In the genomic region with DNA sequence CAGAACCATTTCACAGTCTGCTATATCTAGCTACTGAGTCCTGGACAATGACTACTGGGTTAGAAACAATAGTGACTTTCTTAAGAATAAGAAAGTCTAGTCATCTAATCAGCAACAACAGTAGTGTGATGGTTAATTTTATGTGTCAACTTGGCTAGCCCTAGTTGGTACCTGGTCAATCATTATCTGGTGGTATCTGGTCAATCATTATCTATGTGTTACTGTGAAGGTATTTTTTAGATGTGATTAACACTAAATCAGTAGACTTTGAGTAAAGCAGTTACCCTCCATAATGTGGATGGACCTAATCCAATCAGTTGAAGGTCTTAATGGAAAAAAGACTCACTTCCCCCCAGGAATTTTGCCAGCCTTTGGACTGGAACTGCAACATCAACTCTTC, we compare ENCODE assay signal across 17 cellular contexts.
DNase-seq lines count a peak whose midpoint lies in the region; ATAC-seq and TF ChIP-seq lines count a peak whose summit lies in the region.
"Had no signal": no experiment of that assay in that cellular context is flagged by ENCODE, and none has a peak within 500 bp of the region (broad histone marks: within the 10 kb centered on the region; RNA-seq: fewer than 3 reads in every experiment).

No MANE protein-coding gene starts in this region.

- POLR2A ChIA-PET in naive thymus-derived CD8-positive, alpha-beta T cell (lab: Charles Lee) = no interaction called here

- in situ Hi-C loops in Caki2 (cut with HindIII; ENCODE audit: low pct_unique_long_range_greater_than_20kb, low sequenced_read_pairs) = no loop called here

- H3K27me3 Mint-ChIP-seq in nephron (ENCODE audit: low read depth) = peaks cover 5% of the 10 kb centered on the region
- peaks cover 0 to 5% (median 3%) of the 10 kb centered on the region in 5 donors for H3K27me3 Mint-ChIP-seq in naive thymus-derived CD8-positive, alpha-beta T cell
- H3K27me3 Mint-ChIP-seq: CD8-positive, alpha-beta memory T cell had no signal

- peak; percentile 44 for DNase-seq in Caki2 (ENCODE audit: low read depth)
- peak; percentile 86 for DNase-seq in epithelial cell of proximal tubule (ENCODE audit: low read depth)
- DNase-seq in kidney glomerular epithelial cell (lab: John Stamatoyannopoulos, UW) = peak; percentile 69
- DNase-seq in naive thymus-derived CD8-positive, alpha-beta T cell = no peak
- DNase-seq in NCI-H2081 treated with DMSO at 0.1 percent for 48 hours (lab: John Stamatoyannopoulos, UW) = no peak
- DNase-seq: AML-193; Caco-2; CD8-positive, alpha-beta memory T cell; DMS53; GF-D8 had no signal

- no peak for TF ChIP-seq CTCF in epithelial cell of proximal tubule (conservative IDR thresholded peaks at IDR 0.05; ENCODE audit: low read depth, low read length)
- TF ChIP-seq CTCF in nephron (IDR thresholded peaks at IDR 0.05; ENCODE audit: unreplicated experiment in 3 of 3) = no peak

- peak overlapping the region; percentile 66 to 72 (median 67) for H3K27ac Mint-ChIP-seq in nephron
- no peak overlapping the region for H3K27ac Mint-ChIP-seq in naive thymus-derived CD8-positive, alpha-beta T cell

- H3K36me3 Mint-ChIP-seq in nephron (ENCODE audit: low read depth) = peaks cover 4% of the 10 kb centered on the region
- H3K36me3 Mint-ChIP-seq in naive thymus-derived CD8-positive, alpha-beta T cell = peaks cover 2 to 17% (median 13%) of the 10 kb centered on the region in 3 donors

- H3K4me3 Mint-ChIP-seq in nephron = no peak overlapping the region
- H3K4me3 Mint-ChIP-seq in naive thymus-derived CD8-positive, alpha-beta T cell = no peak overlapping the region
- H3K4me3 Mint-ChIP-seq: CD8-positive, alpha-beta memory T cell had no signal

- peaks cover 20% of the 10 kb centered on the region for H3K4me1 Mint-ChIP-seq in nephron
- H3K4me1 Mint-ChIP-seq in naive thymus-derived CD8-positive, alpha-beta T cell = no peaks in the 10 kb centered on the region
- H3K4me1 Mint-ChIP-seq: CD8-positive, alpha-beta memory T cell had no signal

- H3K4me3 ChIP-seq in epithelial cell of proximal tubule (ENCODE audit: low read depth, low read length) = no peak overlapping the region
- H3K4me3 ChIP-seq: BLaER1, GM23248 had no signal

- ATAC-seq in naive thymus-derived CD8-positive, alpha-beta T cell = no peak
- ATAC-seq in HG03342 (IDR thresholded peaks at IDR 0.05; ENCODE audit: unreplicated experiment) (no peak), GM18873 (IDR thresholded peaks at IDR 0.05; ENCODE audit: low FRiP score, unreplicated experiment) (no peak)
- ATAC-seq: HCT116, HepG2 had no signal

- peaks cover 13% of the 10 kb centered on the region for H3K9me3 Mint-ChIP-seq in nephron
- peaks cover 0 to 23% (median 11%) of the 10 kb centered on the region in 9 donors for H3K9me3 Mint-ChIP-seq in naive thymus-derived CD8-positive, alpha-beta T cell

Comparison
In these comparisons a context has a peak if more than half of its experiments do, and no peak if none do; other contexts are left out.
1. DNase-seq: peak in Caki2 (single experiment), epithelial cell of proximal tubule (single experiment) and kidney glomerular epithelial cell (single experiment); none in naive thymus-derived CD8-positive, alpha-beta T cell (0 of 10) and NCI-H2081 treated with DMSO at 0.1 percent for 48 hours (single experiment).
2. H3K27ac Mint-ChIP-seq: peak in nephron (3 of 3); none in naive thymus-derived CD8-positive, alpha-beta T cell (0 of 10).